16 cellular contexts compared by ENCODE assay signal in genomic region chr1:4165901-4166300, GRCh38.
"Had no signal": no experiment of that assay in that cellular context is flagged by ENCODE, and none has a peak within 500 bp of the region (broad histone marks: within the 10 kb centered on the region; RNA-seq: fewer than 3 reads in every experiment).

No MANE protein-coding gene starts in this region.

- H3K4me1 ChIP-seq: esophagus muscularis mucosa, foreskin keratinocyte, gastroesophageal sphincter, heart left ventricle, left lung, lower lobe of right lung had no signal

- H3K4me3 ChIP-seq: coronary artery, dorsolateral prefrontal cortex, esophagus muscularis mucosa, gastroesophageal sphincter, heart left ventricle, left lung, lower lobe of right lung, mucosa of descending colon had no signal

- DNase-seq: dermis blood vessel endothelial cell; effector CD4-positive, alpha-beta T cell; effector memory CD4-positive, alpha-beta T cell; foreskin keratinocyte; heart left ventricle; hippocampal formation; left cardiac atrium; left lung; left ventricle myocardium superior; lower lobe of right lung; mesenchymal stem cell; mucosa of descending colon had no signal

- H3K9me3 ChIP-seq: esophagus muscularis mucosa, gastroesophageal sphincter, heart left ventricle, left lung, lower lobe of right lung, mucosa of descending colon had no signal

- H3K36me3 ChIP-seq: esophagus muscularis mucosa, gastroesophageal sphincter, heart left ventricle, left lung, lower lobe of right lung had no signal

- H3K27me3 ChIP-seq: foreskin keratinocyte had no signal

- ATAC-seq: foreskin keratinocyte, gastroesophageal sphincter, heart left ventricle, left cardiac atrium, left lung, left ventricle myocardium superior, lower lobe of right lung, mucosa of descending colon had no signal

- H3K27ac ChIP-seq: coronary artery, dorsolateral prefrontal cortex, esophagus muscularis mucosa, foreskin keratinocyte, gastroesophageal sphincter, heart left ventricle, left lung, lower lobe of right lung had no signal
